Comparison of ENCODE assay signal across 37 cellular contexts in the genomic region with DNA sequence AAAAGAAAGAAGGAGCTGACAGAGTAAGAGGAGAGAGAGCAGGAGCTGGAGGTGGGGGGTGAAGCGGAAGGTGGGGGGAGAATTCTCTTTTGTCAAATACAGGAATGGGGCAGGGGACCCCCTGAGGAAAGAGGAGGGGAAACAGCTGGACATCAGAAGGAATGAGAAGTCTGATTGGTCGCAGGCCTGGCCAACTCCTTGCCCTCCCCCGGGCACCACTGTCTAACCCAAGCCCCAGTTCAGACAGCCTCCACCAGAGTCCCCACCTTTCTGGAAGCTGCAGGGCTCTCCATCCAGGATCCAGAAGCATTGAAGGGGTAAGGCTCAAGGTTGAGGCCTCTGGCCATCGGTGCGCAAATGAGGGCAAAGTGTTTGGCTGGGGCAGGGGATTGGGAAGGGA. TPM values are rescaled to one million over a fixed set of nuclear protein-coding genes. Genes with fewer than 3 reads are reported as not detected.
"Had no signal": no experiment of that assay in that cellular context is flagged by ENCODE, and none has a peak within 500 bp of the region (broad histone marks: within the 10 kb centered on the region; RNA-seq: fewer than 3 reads in every experiment).

A gene with protein sequence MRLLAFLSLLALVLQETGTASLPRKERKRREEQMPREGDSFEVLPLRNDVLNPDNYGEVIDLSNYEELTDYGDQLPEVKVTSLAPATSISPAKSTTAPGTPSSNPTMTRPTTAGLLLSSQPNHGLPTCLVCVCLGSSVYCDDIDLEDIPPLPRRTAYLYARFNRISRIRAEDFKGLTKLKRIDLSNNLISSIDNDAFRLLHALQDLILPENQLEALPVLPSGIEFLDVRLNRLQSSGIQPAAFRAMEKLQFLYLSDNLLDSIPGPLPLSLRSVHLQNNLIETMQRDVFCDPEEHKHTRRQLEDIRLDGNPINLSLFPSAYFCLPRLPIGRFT (plus strand): TSS at position 253 of the 400 bp plus-strand sequence. CDS start 1,853 bp downstream, outside the sequence.

- ATAC-seq: activated CD8-positive, alpha-beta memory T cell treated with anti-CD3 and anti-CD28 coated beads, Interleukin-2, amount 10 ng/mL, durations not matched to agents 7 days and 5 days had no signal

- H3K36me3 Mint-ChIP-seq: activated CD8-positive, alpha-beta memory T cell treated with anti-CD3 and anti-CD28 coated beads, Interleukin-2, amount 10 ng/mL, durations not matched to agents 7 days and 5 days; activated naive CD8-positive, alpha-beta T cell treated with anti-CD3 and anti-CD28 coated beads for 36 hours had no signal

- H3K4me1 Mint-ChIP-seq: activated naive CD8-positive, alpha-beta T cell treated with anti-CD3 and anti-CD28 coated beads for 36 hours; central memory CD8-positive, alpha-beta T cell had no signal

- H3K4me3 Mint-ChIP-seq: activated CD4-positive, alpha-beta memory T cell treated with anti-CD3 and anti-CD28 coated beads, Interleukin-2, amount 10 ng/mL, durations not matched to agents 7 days and 5 days; activated CD8-positive, alpha-beta memory T cell treated with anti-CD3 and anti-CD28 coated beads, Interleukin-2, amount 10 ng/mL, durations not matched to agents 7 days and 5 days; activated naive CD8-positive, alpha-beta T cell treated with anti-CD3 and anti-CD28 coated beads for 36 hours; central memory CD8-positive, alpha-beta T cell had no signal

- H3K27ac Mint-ChIP-seq: activated CD4-positive, alpha-beta memory T cell treated with anti-CD3 and anti-CD28 coated beads, Interleukin-2, amount 10 ng/mL, durations not matched to agents 7 days and 5 days; activated CD8-positive, alpha-beta memory T cell treated with anti-CD3 and anti-CD28 coated beads, Interleukin-2, amount 10 ng/mL, durations not matched to agents 7 days and 5 days; activated naive CD8-positive, alpha-beta T cell treated with anti-CD3 and anti-CD28 coated beads for 36 hours had no signal

- H3K27ac ChIP-seq: cardiac muscle cell, VCaP had no signal

- H3K9me3 Mint-ChIP-seq: activated CD4-positive, alpha-beta memory T cell treated with anti-CD3 and anti-CD28 coated beads, Interleukin-2, amount 10 ng/mL, durations not matched to agents 7 days and 5 days; activated naive CD8-positive, alpha-beta T cell treated with anti-CD3 and anti-CD28 coated beads for 36 hours; central memory CD8-positive, alpha-beta T cell had no signal

- DNase-seq: activated CD4-positive, alpha-beta memory T cell treated with anti-CD3 and anti-CD28 coated beads, Interleukin-2, amount 10 ng/mL, durations not matched to agents 7 days and 5 days; activated CD4-positive, alpha-beta T cell treated with anti-CD3 and anti-CD28 coated beads for 1 hour; activated CD4-positive, alpha-beta T cell treated with anti-CD3 and anti-CD28 coated beads for 48 hours; activated CD4-positive, CD25-positive, alpha-beta regulatory T cell; activated CD8-positive, alpha-beta memory T cell treated with anti-CD3 and anti-CD28 coated beads for 24 hours; activated CD8-positive, alpha-beta memory T cell treated with anti-CD3 and anti-CD28 coated beads, Interleukin-2, amount 10 ng/mL, durations not matched to agents 7 days and 5 days; activated CD8-positive, alpha-beta memory T cell treated with anti-CD3 and anti-CD28 coated beads, Interleukin-2, amount 50 U/mL, for 48 hours; activated effector memory CD4-positive, alpha-beta T cell treated with anti-CD3 and anti-CD28 coated beads, Interleukin-2, amount 50 U/mL, for 16 hours; activated naive CD4-positive, alpha-beta T cell; activated naive CD4-positive, alpha-beta T cell treated with anti-CD3 and anti-CD28 coated beads, Interleukin-2, amount 50 U/mL, for 16 hours; activated naive CD8-positive, alpha-beta T cell treated with anti-CD3 and anti-CD28 coated beads for 36 hours; activated T-cell treated with anti-CD3 and anti-CD28 coated beads, Interleukin-2, amount 50 U/mL, for 48 hours; amniotic stem cell; aorta; NCI-H1092 treated with DMSO at 0.1 percent for 48 hours; NCI-H1417; NCI-H146; NCI-H187; NCI-H2029 treated with DMSO at 0.1 percent for 48 hours; NCI-H2107; NCI-H2171; NCI-H510A; NCI-H526; NCI-H748 treated with DMSO at 0.1 percent for 48 hours; NK-92 treated with Interleukin-12 subunit alpha and Interleukin-12 subunit beta, amount 100 ng/mL, for 24 hours; OCI-M1; SHP77 treated with DMSO at 0.1 percent for 48 hours; SW 1271; T-helper 1 cell; T-helper 2 cell; T-helper 9 cell had no signal

- H3K36me3 ChIP-seq: cardiac muscle cell had no signal

- H3K4me3 ChIP-seq: cardiac muscle cell had no signal

- H3K27me3 Mint-ChIP-seq: activated naive CD8-positive, alpha-beta T cell treated with anti-CD3 and anti-CD28 coated beads for 36 hours had no signal

RNA-seq across cellular contexts. Expression of the gene that starts here (rescaled TPM):
- total RNA-seq: activated CD4-positive, alpha-beta memory T cell treated with anti-CD3 and anti-CD28 coated beads, Interleukin-2, amount 10 ng/mL, durations not matched to agents 7 days and 5 days; activated CD8-positive, alpha-beta memory T cell treated with anti-CD3 and anti-CD28 coated beads, Interleukin-2, amount 10 ng/mL, durations not matched to agents 7 days and 5 days; activated naive CD8-positive, alpha-beta T cell treated with anti-CD3 and anti-CD28 coated beads for 36 hours; aorta; cardiac muscle cell; M059J; RPMI7951; SK-MEL-5 had no signal
- polyA plus RNA-seq: cardiac muscle cell had no signal
